14 cellular contexts compared by ENCODE assay signal in the genomic region with DNA sequence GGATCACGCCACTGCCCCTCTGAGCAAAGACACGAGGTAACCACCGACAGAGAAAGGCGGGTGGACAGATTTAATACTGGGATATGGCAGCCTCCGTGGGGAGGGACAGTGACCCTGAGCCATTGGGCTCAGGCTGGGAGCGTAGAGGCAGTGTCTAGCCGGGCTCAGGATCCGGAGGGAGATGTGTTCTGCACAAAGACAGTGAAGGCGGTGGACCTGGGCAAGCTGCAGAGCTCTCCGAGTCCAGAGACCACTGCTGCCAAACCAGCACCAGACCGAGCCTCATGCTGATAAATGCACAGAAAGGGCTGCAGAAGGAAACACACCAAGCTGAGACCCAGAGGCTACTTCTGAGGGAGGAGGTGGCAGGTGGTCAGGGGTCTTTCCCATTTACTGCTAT. TPM values are rescaled to one million over a fixed set of nuclear protein-coding genes. Genes with fewer than 3 reads are reported as not detected.
DNase-seq lines count a peak whose midpoint lies in the region; FAIRE-seq and TF ChIP-seq lines count a peak whose summit lies in the region.
"Had no signal": no experiment of that assay in that cellular context is flagged by ENCODE, and none has a peak within 500 bp of the region (broad histone marks: within the 10 kb centered on the region; RNA-seq: fewer than 3 reads in every experiment).

No MANE protein-coding gene starts in this region.

- no peak overlapping the region for H3K23ac ChIP-seq in H1 (ENCODE audit: insufficient read length)

- H3K9ac ChIP-seq in BLaER1 = no peak overlapping the region
- peak overlapping the region; percentile 34 for H3K9ac ChIP-seq in NT2/D1 (ENCODE audit: insufficient read length, low read depth)
- H3K9ac ChIP-seq in H1 (replicated peaks in 1 of 4; ENCODE audit: extremely low read depth in 1 of 4, low read depth in 3 of 4, low read length in 3 of 4) = no peak overlapping the region

- H2AFZ ChIP-seq in H1 (ENCODE audit: low read length) = no peak overlapping the region

- H2AK5ac ChIP-seq in H1 (ENCODE audit: low read depth, low read length) = no peak overlapping the region; the same call in 1 of the 2 replicates

- 90% methylated on average over 11 of the region's 11 CpGs; no CpG with 5 or more reads in 1 of the 2 experiments for WGBS in H1 (ENCODE audit: extremely low coverage in 1 of 2, insufficient coverage in 1 of 2, insufficient read length in 1 of 2, insufficient replicate concordance in 2 of 2, low coverage in 1 of 2, low lambda C conversion rate in 2 of 2, missing lambda C conversion rate in 1 of 2), 2 experiments

- no peak overlapping the region for H2BK120ac ChIP-seq in H1 (replicated peaks; ENCODE audit: low read depth, low read length)

- POLR2A ChIA-PET in H1 (lab: Charles Lee; ENCODE audit: partially characterized antibody) = interaction anchor here (1.3 kb wide), 2 partner anchors 9 to 18 kb away, joined by 3 read pairs; no protein-coding TSS in a partner anchor

- H3K36me3 Mint-ChIP-seq in nephron progenitor cell (ENCODE audit: low read depth) = peaks cover 4% of the 10 kb centered on the region

- H3K56ac ChIP-seq in H1 (replicated peaks; ENCODE audit: insufficient read length, low read depth, low read length) = no peak overlapping the region

- H3K79me1 ChIP-seq in H1 (ENCODE audit: low read depth, low read length) = no peaks in the 10 kb centered on the region

- H3K4ac ChIP-seq in H1 (replicated peaks; ENCODE audit: insufficient read length, low read depth, low read length) = no peak overlapping the region

- H3K79me2 ChIP-seq in H1 (ENCODE audit: control insufficient read depth in 1 of 2, insufficient read depth in 2 of 2, low read length in 2 of 2) = no peaks in the 10 kb centered on the region

- H2BK20ac ChIP-seq in H1 (ENCODE audit: low read length) = no peak overlapping the region

- no peaks in the 10 kb centered on the region for H3K9me3 Mint-ChIP-seq in nephron progenitor cell
- H3K9me3 Mint-ChIP-seq: CD14-positive monocyte had no signal

- no peaks in the 10 kb centered on the region for H3K27me3 ChIP-seq in BLaER1
- no peaks in the 10 kb centered on the region for H3K27me3 ChIP-seq in NT2/D1 (ENCODE audit: insufficient read depth, insufficient read length)
- no peaks in the 10 kb centered on the region for H3K27me3 ChIP-seq in H1 (replicated peaks in 1 of 4; ENCODE audit: control insufficient read depth in 3 of 4, extremely low read depth in 1 of 4, insufficient read depth in 3 of 4, low read length in 3 of 4)

- DNase-seq in NT2/D1 (ENCODE audit: low read depth, low spot score) (no peak), H1 (ENCODE audit: low read depth in 1 of 2, low spot score in 2 of 2) (no peak), nephron progenitor cell (no peak), AG20443 (ENCODE audit: low spot score) (no peak), KG1 (lab: John Stamatoyannopoulos, UW) (no peak), NCI-H1092 treated with DMSO at 0.1 percent for 48 hours (lab: John Stamatoyannopoulos, UW) (no peak), NCI-H1930 (lab: John Stamatoyannopoulos, UW) (no peak)
- DNase-seq: NCI-H187, NCI-H69 had no signal

- H3K4me1 ChIP-seq in BLaER1 = peaks cover 80% of the 10 kb centered on the region
- peaks cover 45% of the 10 kb centered on the region for H3K4me1 ChIP-seq in NT2/D1 (ENCODE audit: insufficient read depth, insufficient read length)
- H3K4me1 ChIP-seq in H1 (replicated peaks in 1 of 4; ENCODE audit: control insufficient read depth in 3 of 4, insufficient read depth in 4 of 4, low read length in 3 of 4) = peaks cover 4 to 42% (median 28%) of the 10 kb centered on the region in 4 experiments

- H3K4me3 ChIP-seq in BLaER1 (no peak overlapping the region), NT2/D1 (ENCODE audit: insufficient read length, low read depth) (no peak overlapping the region), H1 (ENCODE audit: extremely low read depth in 1 of 4, insufficient read depth in 2 of 4, low read depth in 3 of 4, low read length in 4 of 4) (0 out of 8 replicates have a peak overlapping the region, but pooled peaks of 1 of the 4 experiments have one; percentile 14)

- TF ChIP-seq CTCF in H1 (IDR thresholded peaks at IDR 0.05; ENCODE audit: control extremely low read depth in 1 of 3, insufficient read depth in 1 of 3, low read depth in 1 of 3, low read length in 3 of 3) (no peak), nephron progenitor cell (IDR thresholded peaks at IDR 0.05) (no peak)

- peak overlapping the region; percentile 45 for H3K27ac Mint-ChIP-seq in nephron progenitor cell

- H3K9me3 ChIP-seq in BLaER1 (no peaks in the 10 kb centered on the region), NT2/D1 (ENCODE audit: insufficient read depth, low read length) (no peaks in the 10 kb centered on the region), H1 (ENCODE audit: insufficient read depth in 2 of 2, low read depth in 1 of 2, low read length in 1 of 2) (no peaks in the 10 kb centered on the region)

- H3K14ac ChIP-seq in H1 (ENCODE audit: insufficient read length) = no peak overlapping the region

- H3K4me1 Mint-ChIP-seq in nephron progenitor cell = peaks cover 88% of the 10 kb centered on the region
- H3K4me1 Mint-ChIP-seq: CD14-positive monocyte had no signal

- FAIRE-seq in H1 (lab: Jason Lieb, UNC) = no peak
- FAIRE-seq: A204.1, GM12892, H54 had no signal

- H3K36me3 ChIP-seq in BLaER1 = peaks cover 21% of the 10 kb centered on the region; the same call in 1 of the 2 replicates
- peaks cover 27% of the 10 kb centered on the region for H3K36me3 ChIP-seq in NT2/D1 (ENCODE audit: insufficient read depth, insufficient read length, low read length)
- H3K36me3 ChIP-seq in H1 (ENCODE audit: control insufficient read depth in 2 of 4, insufficient read depth in 4 of 4, low read length in 3 of 4) = no peaks in the 10 kb centered on the region

- H2BK15ac ChIP-seq in H1 (ENCODE audit: low read length) = no peak overlapping the region

- CTCF ChIA-PET in H1 (lab: Charles Lee; ENCODE audit: partially characterized antibody) = interaction anchor here (0.8 to 3.5 kb wide), 3 partner anchors 10 to 58 kb away, joined by 3 to 17 read pairs (median 4); no protein-coding TSS in a partner anchor

- no peak for TF ChIP-seq EP300 in H1 (IDR thresholded peaks at IDR 0.05; ENCODE audit: borderline replicate concordance in 1 of 2, low read depth in 2 of 2, low read length in 2 of 2)

- 0 out of 2 replicates have a peak overlapping the region, but pooled peaks have one; percentile 53 for H3K27ac ChIP-seq in BLaER1
- H3K27ac ChIP-seq in H1 (ENCODE audit: low read depth, low read length) = no peak overlapping the region

- peak overlapping the region; percentile 80 for H3K4me2 ChIP-seq in BLaER1
- peak overlapping the region in 1 of 2 experiments; percentile 26; a peak in 1 of 4 replicates for H3K4me2 ChIP-seq in H1 (ENCODE audit: insufficient read depth in 1 of 2, low read depth in 2 of 2, low read length in 2 of 2)

- H3K4me3 Mint-ChIP-seq in nephron progenitor cell = peak overlapping the region; percentile 18
- H3K4me3 Mint-ChIP-seq: CD14-positive monocyte had no signal

- no peak for TF ChIP-seq RAD21 in H1 (IDR thresholded peaks at IDR 0.05 in 1 of 2, conservative IDR thresholded peaks at IDR 0.05 in 1 of 2; ENCODE audit: low read depth in 2 of 2, low read length in 2 of 2)

- TF ChIP-seq POLR2A in H1 (IDR thresholded peaks at IDR 0.05; ENCODE audit: control extremely low read depth in 1 of 2, low read depth in 2 of 2, low read length in 2 of 2) = no peak

- H4K20me1 ChIP-seq in BLaER1 (no peaks in the 10 kb centered on the region), H1 (replicated peaks in 1 of 2; ENCODE audit: control insufficient read depth in 1 of 2, insufficient read depth in 2 of 2, low read length in 2 of 2) (peaks cover 0 to 3% of the 10 kb centered on the region in 2 experiments)

- H3K27me3 Mint-ChIP-seq in nephron progenitor cell (ENCODE audit: low read depth, poor library complexity) = peaks cover 3% of the 10 kb centered on the region

- no peak overlapping the region for H2BK12ac ChIP-seq in H1 (ENCODE audit: low read depth, low read length)

- no peak overlapping the region; the same call in 1 of the 2 replicates for H3K18ac ChIP-seq in H1 (ENCODE audit: extremely low read depth, low read length)

- no peak overlapping the region for H2BK5ac ChIP-seq in H1 (ENCODE audit: low read depth, low read length)

- no peak overlapping the region for H4K91ac ChIP-seq in H1 (replicated peaks; ENCODE audit: insufficient read length, low read length)

- no peak overlapping the region for H4K5ac ChIP-seq in H1 (ENCODE audit: insufficient read length, low read depth, low read length)

- H3K23me2 ChIP-seq in H1 (ENCODE audit: low read depth, low read length) = no peaks in the 10 kb centered on the region

- H4K8ac ChIP-seq in H1 (ENCODE audit: extremely low read depth, insufficient read depth, low read length) = 0 out of 2 replicates have a peak overlapping the region, but pooled peaks have one; percentile 53

TF ChIP-seq in H1, 55 proteins besides CTCF, POLR2A, EP300 and RAD21 (continues in another document):
- TF ChIP-seq, protein P1, sequence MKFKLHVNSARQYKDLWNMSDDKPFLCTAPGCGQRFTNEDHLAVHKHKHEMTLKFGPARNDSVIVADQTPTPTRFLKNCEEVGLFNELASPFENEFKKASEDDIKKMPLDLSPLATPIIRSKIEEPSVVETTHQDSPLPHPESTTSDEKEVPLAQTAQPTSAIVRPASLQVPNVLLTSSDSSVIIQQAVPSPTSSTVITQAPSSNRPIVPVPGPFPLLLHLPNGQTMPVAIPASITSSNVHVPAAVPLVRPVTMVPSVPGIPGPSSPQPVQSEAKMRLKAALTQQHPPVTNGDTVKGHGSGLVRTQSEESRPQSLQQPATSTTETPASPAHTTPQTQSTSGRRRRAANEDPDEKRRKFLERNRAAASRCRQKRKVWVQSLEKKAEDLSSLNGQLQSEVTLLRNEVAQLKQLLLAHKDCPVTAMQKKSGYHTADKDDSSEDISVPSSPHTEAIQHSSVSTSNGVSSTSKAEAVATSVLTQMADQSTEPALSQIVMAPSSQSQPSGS (IDR thresholded peaks at IDR 0.05; ENCODE audit: low read length) = no peak
- TF ChIP-seq TCF12 (IDR thresholded peaks at IDR 0.05; ENCODE audit: low read depth, low read length) (no peak), CHD1 (IDR thresholded peaks at IDR 0.05; ENCODE audit: low read depth, low read length) (no peak), TAF1 (IDR thresholded peaks at IDR 0.05; ENCODE audit: low read depth, low read length) (no peak)
- TF ChIP-seq, protein P2, sequence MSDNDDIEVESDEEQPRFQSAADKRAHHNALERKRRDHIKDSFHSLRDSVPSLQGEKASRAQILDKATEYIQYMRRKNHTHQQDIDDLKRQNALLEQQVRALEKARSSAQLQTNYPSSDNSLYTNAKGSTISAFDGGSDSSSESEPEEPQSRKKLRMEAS (IDR thresholded peaks at IDR 0.05) = no peak

RNA-seq across cellular contexts. Expression of a gene that starts 26.5 kb away (rescaled TPM):
- total RNA-seq in H1 (2021; fragmentation: NEBNext Ultra II Directional; extraction: Animal tissue kit (Norgen Biotek cat#: 25700)) = 34.2 and 36.7 TPM in 2 replicates
- polyA plus RNA-seq in H1 (2011; rRNA removed) = 23.3 and 33.8 TPM in 2 replicates
- 26.1 TPM for polyA plus RNA-seq in H1 (2011; cell fraction: cytosol; rRNA removed)
- 34.8 TPM for polyA plus RNA-seq in H1 (2011; cell fraction: nucleus; rRNA removed)
- polyA plus RNA-seq in H1 (2012, experiment 1 of 2) = 22.4 to 38.9 TPM (median 37.5 TPM) in 4 replicates
- 14.0 TPM for polyA plus RNA-seq in H1 (2012, experiment 2 of 2)
- polyA plus RNA-seq in H1 (2013, experiment 1 of 2) = 32.8 TPM
- polyA plus RNA-seq in H1 (2013, experiment 2 of 2) = 34.0 TPM
- polyA minus RNA-seq in H1 (2011; rRNA and poly(A)+ RNA removed) = 13.3 and 15.3 TPM in 2 replicates
- 23.2 TPM for polyA minus RNA-seq in H1 (2011; cell fraction: cytosol; rRNA and poly(A)+ RNA removed)
- 18.2 TPM for polyA minus RNA-seq in H1 (2011; cell fraction: nucleus; rRNA and poly(A)+ RNA removed)
- polyA plus RNA-seq: CD14-positive monocyte had no signal
